In genomic region chr10:31596765-31597164, GRCh38 we compare ENCODE assay signal across 29 cellular contexts.
"Had no signal": no experiment of that assay in that cellular context is flagged by ENCODE, and none has a peak within 500 bp of the region (broad histone marks: within the 10 kb centered on the region; RNA-seq: fewer than 3 reads in every experiment).

No MANE protein-coding gene starts in this region.

- DNase-seq: activated B cell treated with CpG ODN at 0.5 μM for 24 hours; activated CD4-positive, alpha-beta memory T cell treated with anti-CD3 and anti-CD28 coated beads for 36 hours; activated CD4-positive, alpha-beta T cell treated with anti-CD3 and anti-CD28 coated beads, Interleukin-2, amount 10 ng/mL, durations not matched to agents 7 days and 5 days; activated CD8-positive, alpha-beta memory T cell treated with anti-CD3 and anti-CD28 coated beads for 24 hours; activated effector memory CD4-positive, alpha-beta T cell treated with anti-CD3 and anti-CD28 coated beads, Interleukin-2, amount 50 U/mL, for 16 hours; activated naive CD4-positive, alpha-beta T cell treated with Interleukin-2 at 50 U/mL for 16 hours; activated naive CD8-positive, alpha-beta T cell treated with anti-CD3 and anti-CD28 coated beads, Interleukin-2, amount 50 U/mL, for 24 hours; activated T-cell treated with anti-CD3 and anti-CD28 coated beads, Interleukin-2, amount 50 U/mL, for 4 hours; amniotic stem cell; body of pancreas; central memory CD4-positive, alpha-beta T cell; KG1; NCI-H1048; NCI-H146; NCI-H2029; NCI-H226; NCI-H510A treated with DMSO at 0.1 percent for 48 hours; NCI-H774; NK-92 treated with Interleukin-12 subunit alpha and Interleukin-12 subunit beta, amount 100 ng/mL, for 24 hours; OCI-M1; RPMI8226; T-cell; T-helper 2 cell; T1000 had no signal

- H3K4me1 ChIP-seq: ascending aorta, body of pancreas had no signal

- H3K27me3 ChIP-seq: ascending aorta, body of pancreas had no signal

- ATAC-seq: activated naive CD4-positive, alpha-beta T cell treated with anti-CD3 and anti-CD28 coated beads, Interleukin-2, amount 50 U/mL, for 72 hours; activated naive CD8-positive, alpha-beta T cell treated with anti-CD3 and anti-CD28 coated beads, Interleukin-2, amount 50 U/mL, for 24 hours; activated T-cell treated with anti-CD3 and anti-CD28 coated beads, Interleukin-2, amount 50 U/mL, for 4 hours; body of pancreas; Panc1; Right ventricle myocardium inferior; T-cell had no signal

- H3K4me3 ChIP-seq: ascending aorta, body of pancreas, SK-N-MC had no signal

- H3K27ac ChIP-seq: ascending aorta, body of pancreas, SK-N-MC had no signal

- H3K36me3 ChIP-seq: ascending aorta had no signal
